In genomic region chr1:2840036-2840809, GRCh38 we compare ENCODE assay signal across 9 cellular contexts.
A peak's percentile ranks its signal among the peaks of the same experiment; 100 is the strongest.
DNase-seq lines count a peak whose midpoint lies in the region; ATAC-seq, FAIRE-seq and TF ChIP-seq lines count a peak whose summit lies in the region.
"Had no signal": no experiment of that assay in that cellular context is flagged by ENCODE, and none has a peak within 500 bp of the region (broad histone marks: within the 10 kb centered on the region; RNA-seq: fewer than 3 reads in every experiment).

No MANE protein-coding gene starts in this region.

- ATAC-seq in HG03520 (IDR thresholded peaks at IDR 0.05; ENCODE audit: unreplicated experiment): no peak

- DNase-seq in ELF-1 (ENCODE audit: low read depth, low spot score) (peak; percentile 42), GM20000 (ENCODE audit: low spot score) (no peak), urothelium cell line (ENCODE audit: low spot score) (no peak), pons (ENCODE audit: low spot score) (no peak)
- DNase-seq in activated CD4-positive, CD25-positive, alpha-beta regulatory T cell treated with anti-CD3 and anti-CD28 coated beads, Interleukin-2, amount 50 U/mL, for 16 hours (ENCODE audit: low read depth, low spot score): peak; percentile 21
- DNase-seq in activated naive CD4-positive, alpha-beta T cell treated with Interleukin-2 at 50 U/mL for 16 hours: peak; percentile 60
- peak; percentile 60 for DNase-seq in stimulated activated CD4-positive, alpha-beta T cell treated with anti-CD3 and anti-CD28 coated beads, Interleukin-1b, Interleukin-23, amount 100 ng/mL, for 48 hours
- DNase-seq: NCI-H2227 treated with DMSO at 0.1 percent for 48 hours had no signal

- TF ChIP-seq CTCF in GM20000 (IDR thresholded peaks at IDR 0.05; ENCODE audit: extremely low read depth, missing control alignments): no peak

- no peak for FAIRE-seq in urothelium cell line (lab: Jason Lieb, UNC)

Comparison
In these comparisons a context has a peak if more than half of its experiments do, and no peak if none do; other contexts are left out.
1. DNase-seq: peak in ELF-1 (single experiment), activated CD4-positive, CD25-positive, alpha-beta regulatory T cell treated with anti-CD3 and anti-CD28 coated beads, Interleukin-2, amount 50 U/mL, for 16 hours (single experiment), activated naive CD4-positive, alpha-beta T cell treated with Interleukin-2 at 50 U/mL for 16 hours (single experiment) and stimulated activated CD4-positive, alpha-beta T cell treated with anti-CD3 and anti-CD28 coated beads, Interleukin-1b, Interleukin-23, amount 100 ng/mL, for 48 hours (single experiment); none in GM20000 (single experiment), urothelium cell line (single experiment) and pons (single experiment).